ENCODE assay signal across 8 cellular contexts in the genomic region with DNA sequence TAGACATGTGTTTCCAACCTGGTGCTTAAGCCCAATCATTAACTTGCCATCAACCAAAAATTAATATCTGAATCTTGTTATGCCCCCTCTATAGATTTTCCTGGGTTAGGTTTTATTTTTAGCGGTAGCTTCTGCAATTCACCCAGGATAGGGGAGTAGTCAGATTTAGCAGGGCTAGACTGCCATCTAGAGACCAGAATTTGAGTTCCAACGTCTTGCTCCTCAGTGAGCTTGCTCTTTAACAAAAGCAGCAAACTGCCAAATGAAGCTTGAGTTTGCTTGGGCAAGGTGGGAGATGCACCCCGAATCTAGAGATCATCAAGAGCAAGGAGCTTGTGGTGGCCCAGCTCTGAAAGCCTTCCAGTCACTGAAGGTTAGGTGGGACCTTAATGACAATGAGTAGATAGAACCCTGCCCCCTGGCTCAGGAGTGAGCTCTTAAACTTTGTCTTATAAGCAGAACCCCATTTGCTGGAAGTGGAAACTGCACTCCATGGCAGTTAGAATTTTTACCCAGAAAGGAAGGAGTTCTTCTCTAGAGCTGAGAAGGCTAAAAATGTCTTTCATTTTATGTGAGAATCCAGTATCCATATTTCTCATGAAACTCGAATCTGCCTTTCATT.
DNase-seq lines count a peak whose midpoint lies in the region; ATAC-seq and TF ChIP-seq lines count a peak whose summit lies in the region.

No MANE protein-coding gene starts in this region.

- H3K27ac ChIP-seq in stomach, result no peak overlapping the region

- H3K36me3 ChIP-seq in stomach, result no peaks in the 10 kb centered on the region

- DNase-seq in CD1c-positive myeloid dendritic cell (ENCODE audit: extremely low spot score), result peak; percentile 71
- peak; percentile 58 for DNase-seq in NCI-H2029 treated with DMSO at 0.1 percent for 48 hours (lab: John Stamatoyannopoulos, UW)
- peak; percentile 83 for DNase-seq in astrocyte of the spinal cord (ENCODE audit: low read depth, low spot score)
- DNase-seq in iPS-NIHi7 (ENCODE audit: extremely low spot score), result peak; percentile 69
- DNase-seq in stomach, result peak; percentile 39
- no peak for DNase-seq in activated CD8-positive, alpha-beta memory T cell treated with anti-CD3 and anti-CD28 coated beads, Interleukin-2, amount 50 U/mL, for 4 hours

- peak; percentile 57 for ATAC-seq in GM21529 (IDR thresholded peaks at IDR 0.05; ENCODE audit: unreplicated experiment)
- ATAC-seq in GM19395 (IDR thresholded peaks at IDR 0.05; ENCODE audit: unreplicated experiment), result no peak

- TF ChIP-seq CTCF in astrocyte of the spinal cord (IDR thresholded peaks at IDR 0.05; ENCODE audit: low read depth, low read length) (peak; percentile 56), stomach (IDR thresholded peaks at IDR 0.05) (peak in 5 of 7 experiments; percentile 35 to 57 (median 44))

- H3K4me3 ChIP-seq in astrocyte of the spinal cord (ENCODE audit: low read depth, low read length) (no peak overlapping the region), stomach (no peak overlapping the region)

- H3K4me1 ChIP-seq in stomach, result peaks cover 0 to 21% (median 14%) of the 10 kb centered on the region in 4 donors

- in situ Hi-C loops in astrocyte of the spinal cord (cut with HindIII; ENCODE audit: low sequenced_read_pairs), result no loop called here

- no peak for TF ChIP-seq EP300 in stomach (IDR thresholded peaks at IDR 0.05)

- H3K9me3 ChIP-seq in stomach, result no peaks in the 10 kb centered on the region

- TF ChIP-seq POLR2A in stomach (IDR thresholded peaks at IDR 0.05), result no peak

- no peaks in the 10 kb centered on the region for H3K27me3 ChIP-seq in stomach

- 25 to 32% (median 28%) methylated on average over 4 of the region's 4 CpGs for WGBS in stomach, 5 donors

- intact Hi-C loops in stomach (cut with DNase I; ENCODE audit: low total_unique reads), result loop anchor here (10.0 kb wide), 1 partner anchor 62 kb away; no protein-coding TSS in a partner anchor
